Comparison of ENCODE assay signal across 17 cellular contexts in the genomic region with DNA sequence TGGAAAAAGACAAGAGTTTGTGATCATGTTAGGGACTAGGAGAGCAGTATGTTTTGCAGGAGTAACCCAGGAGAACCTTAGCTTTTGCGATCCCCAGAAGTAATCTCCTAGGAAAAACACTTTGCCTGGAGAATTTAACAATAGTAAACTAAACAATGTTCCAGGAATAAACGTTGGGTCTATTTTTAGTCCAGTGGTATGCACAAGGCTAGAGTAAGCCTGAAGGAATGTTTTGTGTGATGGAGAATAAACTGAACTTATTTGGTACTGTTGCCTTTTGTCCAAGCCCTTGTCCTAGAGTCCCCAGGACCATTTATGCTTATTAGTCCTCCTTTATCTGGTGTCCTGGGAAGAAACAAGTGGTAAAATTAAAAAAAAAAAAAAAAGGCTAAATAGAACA. TPM values are rescaled to one million over a fixed set of nuclear protein-coding genes. Genes with fewer than 3 reads are reported as not detected.
DNase-seq lines count a peak whose midpoint lies in the region.
"Had no signal": no experiment of that assay in that cellular context is flagged by ENCODE, and none has a peak within 500 bp of the region (broad histone marks: within the 10 kb centered on the region; RNA-seq: fewer than 3 reads in every experiment).

No MANE protein-coding gene starts in this region.

- peak overlapping the region; percentile 21 for H3K9ac ChIP-seq in adipocyte (ENCODE audit: low read length)
- H3K9ac ChIP-seq: parathyroid adenoma had no signal

- no peak overlapping the region for H3K4me3 ChIP-seq in adipocyte (ENCODE audit: low read length)

- no peaks in the 10 kb centered on the region for H3K9me3 ChIP-seq in adipocyte (ENCODE audit: control insufficient read depth, low read length)

- H3K36me3 ChIP-seq in adipocyte (ENCODE audit: control insufficient read depth, insufficient read depth, low read length, severe bottlenecking), result no peaks in the 10 kb centered on the region

- DNase-seq in EL (peak; percentile 31), adipocyte (ENCODE audit: low read depth) (peak; percentile 74), fibroblast of the conjunctiva (ENCODE audit: low read depth) (peak; percentile 17), renal cortical epithelial cell (ENCODE audit: low read depth) (peak; percentile 86), NCI-H345 treated with DMSO at 0.1 percent for 48 hours (lab: John Stamatoyannopoulos, UW; ENCODE audit: unreplicated experiment) (no peak), SW 1271 (lab: John Stamatoyannopoulos, UW) (no peak), GM19238 (ENCODE audit: insufficient read length, low spot score) (no peak)
- no peak for DNase-seq in stimulated activated CD4-positive, alpha-beta T cell treated with anti-CD3 and anti-CD28 coated beads, Interleukin-4, amount 100 ng/mL, for 24 hours
- DNase-seq: activated CD8-positive, alpha-beta memory T cell treated with anti-CD3 and anti-CD28 coated beads, Interleukin-2, amount 10 ng/mL, durations not matched to agents 7 days and 5 days; activated naive CD8-positive, alpha-beta T cell treated with anti-CD3 and anti-CD28 coated beads, Interleukin-2, amount 10 ng/mL, durations not matched to agents 7 days and 5 days; CD4-positive, CD25-positive, alpha-beta regulatory T cell; effector CD8-positive, alpha-beta T cell; mesendoderm; NCI-H1105 treated with DMSO at 0.1 percent for 48 hours; NCI-H524 treated with DMSO at 0.1 percent for 48 hours; stimulated activated CD4-positive, alpha-beta T cell treated with anti-CD3 and anti-CD28 coated beads, Interleukin-1b, Interleukin-23, amount 100 ng/mL, for 48 hours had no signal

- H3K27me3 ChIP-seq in adipocyte (replicated peaks; ENCODE audit: control insufficient read depth, insufficient read depth, low read length), result no peaks in the 10 kb centered on the region

- peaks cover 12% of the 10 kb centered on the region for H3K4me1 ChIP-seq in adipocyte (ENCODE audit: control insufficient read depth, insufficient read depth, low read length)
- H3K4me1 ChIP-seq: parathyroid adenoma had no signal

RNA-seq across cellular contexts. Expression of a gene that starts 28.7 kb away (rescaled TPM):
- total RNA-seq in renal cortical epithelial cell, result 3.3 and 4.6 TPM in 2 replicates

Comparison
In these comparisons a context has a peak if more than half of its experiments do, and no peak if none do; other contexts are left out.
1. DNase-seq: peak in EL (single experiment), adipocyte (single experiment), fibroblast of the conjunctiva (single experiment) and renal cortical epithelial cell (single experiment); none in NCI-H345 treated with DMSO at 0.1 percent for 48 hours (single experiment), SW 1271 (0 of 2), stimulated activated CD4-positive, alpha-beta T cell treated with anti-CD3 and anti-CD28 coated beads, Interleukin-4, amount 100 ng/mL, for 24 hours (single experiment) and GM19238 (single experiment).